17 cellular contexts compared by ENCODE assay signal in the genomic region with DNA sequence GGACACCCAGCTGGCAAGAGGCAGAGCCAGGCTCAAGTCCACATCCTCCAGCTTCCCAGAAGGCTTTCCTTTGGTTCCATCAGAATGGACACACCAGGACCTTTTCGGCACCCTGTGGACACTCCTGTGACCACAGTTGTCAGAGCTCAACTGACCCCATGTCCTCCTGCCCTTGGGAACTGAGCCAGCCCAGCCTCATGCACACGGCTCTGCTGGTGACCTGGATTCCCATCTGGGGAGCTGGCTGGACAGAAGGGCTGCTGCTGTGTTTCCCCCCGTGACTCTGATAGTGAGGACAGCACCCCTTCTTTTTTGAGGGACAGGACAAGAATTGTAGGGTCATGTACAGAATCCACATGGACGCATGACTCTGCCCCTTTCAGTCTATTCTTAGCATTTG.
A peak's percentile ranks its signal among the peaks of the same experiment; 100 is the strongest.
DNase-seq lines count a peak whose midpoint lies in the region; ATAC-seq and TF ChIP-seq lines count a peak whose summit lies in the region.
"Had no signal": no experiment of that assay in that cellular context is flagged by ENCODE, and none has a peak within 500 bp of the region (broad histone marks: within the 10 kb centered on the region; RNA-seq: fewer than 3 reads in every experiment).

No MANE protein-coding gene starts in this region.

- no peak overlapping the region for H3K4ac ChIP-seq in H9 (ENCODE audit: low read depth, low read length)

- H3K27me3 ChIP-seq in H9 (ENCODE audit: insufficient read depth, low read length) (no peaks in the 10 kb centered on the region), osteoblast (ENCODE audit: insufficient read depth, low read length) (no peaks in the 10 kb centered on the region)
- H3K27me3 ChIP-seq: BLaER1 treated with 17β-estradiol and CSF1 and Interleukin-3, amounts not matched to agents 10 nM and 100 nM had no signal

- no peak overlapping the region for H3T11ph ChIP-seq in H9 (ENCODE audit: low read length)

- TF ChIP-seq CTCF in H9 (conservative IDR thresholded peaks at IDR 0.05) (no peak), osteoblast (IDR thresholded peaks at IDR 0.05; ENCODE audit: extremely low read depth, low read depth, low read length) (no peak), natural killer cell (IDR thresholded peaks at IDR 0.05) (no peak)

- H3K4me2 ChIP-seq in H9 (ENCODE audit: insufficient read depth, insufficient read length, low read length) (no peak overlapping the region), osteoblast (ENCODE audit: insufficient read depth, low read length) (no peak overlapping the region)
- H3K4me2 ChIP-seq: BLaER1 treated with 17β-estradiol and CSF1 and Interleukin-3, amounts not matched to agents 10 nM and 100 nM had no signal

- no peak overlapping the region for H2AK5ac ChIP-seq in H9 (ENCODE audit: insufficient read length, low read length)

- no peak overlapping the region for H3K27ac ChIP-seq in H9 (ENCODE audit: insufficient read length, low read depth, low read length)
- no peak overlapping the region for H3K27ac ChIP-seq in osteoblast (ENCODE audit: low read depth, low read length)
- H3K27ac ChIP-seq: BLaER1 treated with 17β-estradiol and CSF1 and Interleukin-3, amounts not matched to agents 10 nM and 100 nM; GM23248 had no signal

- H4K91ac ChIP-seq in H9 (ENCODE audit: insufficient read length, low read depth, low read length) = no peak overlapping the region

- H2AFZ ChIP-seq in H9 (ENCODE audit: low read length) (no peak overlapping the region), osteoblast (ENCODE audit: low read length) (no peak overlapping the region)
- H2AFZ ChIP-seq: GM23248 had no signal

- peaks cover 3% of the 10 kb centered on the region for H3K27me3 Mint-ChIP-seq in activated naive CD8-positive, alpha-beta T cell treated with anti-CD3 and anti-CD28 coated beads, Interleukin-2, amount 50 U/mL, for 24 hours
- H3K27me3 Mint-ChIP-seq in activated naive CD8-positive, alpha-beta T cell treated with anti-CD3 and anti-CD28 coated beads for 36 hours = peaks cover 5% of the 10 kb centered on the region
- H3K27me3 Mint-ChIP-seq in H9 (ENCODE audit: low read depth) (peaks cover 10% of the 10 kb centered on the region), natural killer cell (ENCODE audit: low read depth in 2 of 2) (peaks cover 0 to 9% of the 10 kb centered on the region in 2 donors)

- no peak overlapping the region for H3K23ac ChIP-seq in H9 (ENCODE audit: insufficient read length, low read depth, low read length)

- no CpG with 5 or more reads among the region's 4 CpGs for WGBS in H9 (ENCODE audit: extremely low coverage, insufficient read length, low lambda C conversion rate)

- H4K5ac ChIP-seq in H9 (ENCODE audit: insufficient read length, low read depth, low read length) = no peak overlapping the region

- no peak overlapping the region for H3K4me3 ChIP-seq in osteoblast (ENCODE audit: insufficient read depth, low read length)
- H3K4me3 ChIP-seq: BLaER1 treated with 17β-estradiol and CSF1 and Interleukin-3, amounts not matched to agents 10 nM and 100 nM; GM23248 had no signal

- H3K23me2 ChIP-seq in H9 (ENCODE audit: insufficient read length, low read depth, low read length, poor library complexity, severe bottlenecking) = no peaks in the 10 kb centered on the region

- H2BK20ac ChIP-seq in H9 (ENCODE audit: low read depth, low read length, poor library complexity, severe bottlenecking) = no peak overlapping the region

- H3K9ac ChIP-seq in H9 (ENCODE audit: extremely low read depth, insufficient read length, low read length) = no peak overlapping the region
- H3K9ac ChIP-seq: BLaER1 treated with 17β-estradiol and CSF1 and Interleukin-3, amounts not matched to agents 10 nM and 100 nM; GM23248 had no signal

- H3K9me3 Mint-ChIP-seq in activated naive CD8-positive, alpha-beta T cell treated with anti-CD3 and anti-CD28 coated beads, Interleukin-2, amount 50 U/mL, for 24 hours = no peaks in the 10 kb centered on the region
- no peaks in the 10 kb centered on the region for H3K9me3 Mint-ChIP-seq in activated naive CD8-positive, alpha-beta T cell treated with anti-CD3 and anti-CD28 coated beads for 36 hours
- H3K9me3 Mint-ChIP-seq in H9 (no peaks in the 10 kb centered on the region; a peak in 2 of 5 replicates), natural killer cell (no peaks in the 10 kb centered on the region)
- H3K9me3 Mint-ChIP-seq: CD8-positive, alpha-beta T cell had no signal

- H3K4me3 Mint-ChIP-seq in activated naive CD8-positive, alpha-beta T cell treated with anti-CD3 and anti-CD28 coated beads, Interleukin-2, amount 50 U/mL, for 24 hours = no peak overlapping the region
- H3K4me3 Mint-ChIP-seq in activated naive CD8-positive, alpha-beta T cell treated with anti-CD3 and anti-CD28 coated beads for 36 hours = no peak overlapping the region
- no peak overlapping the region for H3K4me3 Mint-ChIP-seq in H9
- no peak overlapping the region for H3K4me3 Mint-ChIP-seq in natural killer cell
- H3K4me3 Mint-ChIP-seq: B cell; CD8-positive, alpha-beta T cell; IgD-negative memory B cell had no signal

- no peaks in the 10 kb centered on the region for H3K36me3 Mint-ChIP-seq in activated naive CD8-positive, alpha-beta T cell treated with anti-CD3 and anti-CD28 coated beads, Interleukin-2, amount 50 U/mL, for 24 hours (ENCODE audit: low read depth)
- no peaks in the 10 kb centered on the region for H3K36me3 Mint-ChIP-seq in activated naive CD8-positive, alpha-beta T cell treated with anti-CD3 and anti-CD28 coated beads for 36 hours
- H3K36me3 Mint-ChIP-seq in H9 (ENCODE audit: insufficient read depth in 1 of 3, low read depth in 3 of 3) (no peaks in the 10 kb centered on the region), natural killer cell (no peaks in the 10 kb centered on the region)
- H3K36me3 Mint-ChIP-seq: CD8-positive, alpha-beta T cell; IgD-negative memory B cell had no signal

- no peak overlapping the region for H3K14ac ChIP-seq in H9 (ENCODE audit: insufficient read depth, low read length)

- H3K56ac ChIP-seq in H9 (ENCODE audit: insufficient read length, low read depth, low read length) = no peak overlapping the region

- no peak for DNase-seq in activated naive CD8-positive, alpha-beta T cell treated with anti-CD3 and anti-CD28 coated beads, Interleukin-2, amount 50 U/mL, for 24 hours
- DNase-seq in activated naive CD8-positive, alpha-beta T cell treated with anti-CD3 and anti-CD28 coated beads for 36 hours = no peak
- DNase-seq in H9 = no peak
- peak; percentile 70 for DNase-seq in osteoblast (ENCODE audit: insufficient read length, low spot score, missing footprints)
- no peak for DNase-seq in natural killer cell
- no peak for DNase-seq in A172 (ENCODE audit: low spot score)
- DNase-seq: 8988T; Calu3; CD8-positive, alpha-beta T cell; DMS79 treated with DMSO at 0.1 percent for 48 hours; EL; GM23248 had no signal

- H2BK5ac ChIP-seq in H9 (ENCODE audit: insufficient read length, low read length) = no peak overlapping the region

- intact Hi-C loops in natural killer cell (cut with micrococcal nuclease) = no loop called here

- H3K79me2 ChIP-seq in H9 (ENCODE audit: insufficient read depth, low read length) (no peaks in the 10 kb centered on the region), osteoblast (ENCODE audit: insufficient read depth, low read length) (no peaks in the 10 kb centered on the region)

- peak; percentile 20 for ATAC-seq in activated naive CD8-positive, alpha-beta T cell treated with anti-CD3 and anti-CD28 coated beads, Interleukin-2, amount 50 U/mL, for 24 hours
- ATAC-seq in natural killer cell = no peak
- ATAC-seq in GM18867 (IDR thresholded peaks at IDR 0.05; ENCODE audit: unreplicated experiment) = no peak
- ATAC-seq: CD8-positive, alpha-beta T cell; HepG2 had no signal

- no peak overlapping the region for H3K27ac Mint-ChIP-seq in activated naive CD8-positive, alpha-beta T cell treated with anti-CD3 and anti-CD28 coated beads, Interleukin-2, amount 50 U/mL, for 24 hours
- no peak overlapping the region for H3K27ac Mint-ChIP-seq in activated naive CD8-positive, alpha-beta T cell treated with anti-CD3 and anti-CD28 coated beads for 36 hours
- no peak overlapping the region for H3K27ac Mint-ChIP-seq in H9
- H3K27ac Mint-ChIP-seq in natural killer cell = no peak overlapping the region
- H3K27ac Mint-ChIP-seq: B cell; CD8-positive, alpha-beta T cell; IgD-negative memory B cell had no signal

- H3K4me1 ChIP-seq in H9 (ENCODE audit: insufficient read depth, low read length) (no peaks in the 10 kb centered on the region), osteoblast (ENCODE audit: insufficient read depth, low read length) (no peaks in the 10 kb centered on the region)

- no peak overlapping the region for H2BK12ac ChIP-seq in H9 (ENCODE audit: insufficient read length, low read depth, low read length)

- H3K4me1 Mint-ChIP-seq in activated naive CD8-positive, alpha-beta T cell treated with anti-CD3 and anti-CD28 coated beads, Interleukin-2, amount 50 U/mL, for 24 hours = no peaks in the 10 kb centered on the region
- no peaks in the 10 kb centered on the region for H3K4me1 Mint-ChIP-seq in activated naive CD8-positive, alpha-beta T cell treated with anti-CD3 and anti-CD28 coated beads for 36 hours
- H3K4me1 Mint-ChIP-seq in H9 = peaks cover 17 to 20% of the 10 kb centered on the region in 2 experiments
- no peaks in the 10 kb centered on the region for H3K4me1 Mint-ChIP-seq in natural killer cell
- H3K4me1 Mint-ChIP-seq: B cell, IgD-negative memory B cell had no signal

- H3K9me3 ChIP-seq in H9 (ENCODE audit: control insufficient read depth, low read depth, low read length) (no peaks in the 10 kb centered on the region), osteoblast (ENCODE audit: low read depth, low read length) (no peaks in the 10 kb centered on the region)

- H4K20me1 ChIP-seq in H9 (ENCODE audit: control insufficient read depth, insufficient read depth, insufficient read length) (no peaks in the 10 kb centered on the region), osteoblast (ENCODE audit: insufficient read depth, low read length) (no peaks in the 10 kb centered on the region)

- no peak overlapping the region for H2BK15ac ChIP-seq in H9 (ENCODE audit: low read depth, low read length)

- H4K8ac ChIP-seq in H9 (replicated peaks; ENCODE audit: insufficient read length, low read depth, low read length) = no peak overlapping the region

- H2BK120ac ChIP-seq in H9 (ENCODE audit: low read depth, low read length, poor library complexity, severe bottlenecking) = no peak overlapping the region

- no peaks in the 10 kb centered on the region for H3K36me3 ChIP-seq in osteoblast (ENCODE audit: insufficient read depth, low read length)
- H3K36me3 ChIP-seq: BLaER1 treated with 17β-estradiol and CSF1 and Interleukin-3, amounts not matched to agents 10 nM and 100 nM had no signal

- H3K18ac ChIP-seq in H9 (ENCODE audit: insufficient read length, low read depth, low read length) = peak overlapping the region; percentile 15

- H3K79me1 ChIP-seq in H9 (ENCODE audit: insufficient read depth, low read depth, low read length, poor library complexity, severe bottlenecking) = no peaks in the 10 kb centered on the region
